Comparison of ENCODE assay signal across 11 cellular contexts in the genomic region with DNA sequence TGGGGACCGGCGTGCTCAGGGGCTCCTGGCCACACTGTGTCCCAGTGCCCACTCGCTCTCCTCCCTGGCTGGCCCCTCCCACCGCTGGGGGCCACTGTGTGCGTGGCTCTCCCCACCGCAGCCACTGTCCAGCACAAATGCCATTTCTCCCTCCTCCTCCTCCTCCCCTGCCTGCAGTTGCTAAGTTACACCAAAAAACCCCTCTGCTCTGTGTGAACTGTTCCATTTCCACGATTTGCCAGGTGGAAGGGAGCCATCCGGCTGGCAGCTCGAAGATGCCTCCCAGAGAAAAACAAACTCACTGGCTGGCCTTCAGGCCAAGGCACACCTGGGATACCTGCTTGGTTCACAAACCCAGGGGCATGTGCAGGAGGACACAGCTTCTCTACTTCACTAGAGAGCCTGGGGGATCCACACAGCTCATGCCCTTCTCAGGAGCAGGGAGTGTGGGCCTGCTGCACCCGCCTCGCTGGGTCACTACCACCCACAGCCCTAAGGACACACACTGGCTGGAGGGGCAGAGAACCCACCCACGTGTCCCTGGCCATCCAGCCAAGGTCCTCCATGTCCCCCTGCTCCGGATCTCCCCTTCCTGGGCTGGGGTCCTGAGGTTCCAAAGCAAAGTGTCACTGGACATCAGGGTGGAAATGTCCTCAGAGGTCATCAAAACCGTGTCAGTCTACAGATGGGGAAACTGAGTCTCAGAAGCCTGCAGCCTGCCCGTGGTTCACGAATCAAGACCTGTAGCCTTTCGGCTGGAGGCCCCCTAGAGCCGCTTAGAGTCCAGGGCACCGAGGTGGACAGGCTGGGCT. TPM values are rescaled to one million over a fixed set of nuclear protein-coding genes. Genes with fewer than 3 reads are reported as not detected.
DNase-seq lines count a peak whose midpoint lies in the region; ATAC-seq and TF ChIP-seq lines count a peak whose summit lies in the region.
"Had no signal": no experiment of that assay in that cellular context is flagged by ENCODE, and none has a peak within 500 bp of the region (broad histone marks: within the 10 kb centered on the region; RNA-seq: fewer than 3 reads in every experiment).

No MANE protein-coding gene starts in this region.

- peak; percentile 35 for DNase-seq in DMS53 (lab: John Stamatoyannopoulos, UW)
- no peak for DNase-seq in DMS53 treated with DMSO at 0.1 percent for 48 hours (lab: John Stamatoyannopoulos, UW; ENCODE audit: unreplicated experiment)
- DNase-seq in H4 (ENCODE audit: low spot score) = peak; percentile 1
- DNase-seq in central memory CD8-positive, alpha-beta T cell (ENCODE audit: low spot score in 2 of 2) = peak in 1 of 2 donors; percentile 12
- no peak for DNase-seq in neural crest cell (ENCODE audit: low read depth, low spot score)
- no peak for DNase-seq in sigmoid colon
- DNase-seq in SKM-1 (lab: John Stamatoyannopoulos, UW; ENCODE audit: unreplicated experiment) = no peak
- no peak for DNase-seq in ureter (ENCODE audit: low spot score)
- DNase-seq: heart right ventricle, mesenchymal stem cell, NCI-H1930 had no signal

- no peak for ATAC-seq in central memory CD8-positive, alpha-beta T cell (replicated peaks; ENCODE audit: extremely low read depth, poor library complexity, severe bottlenecking)

- H3K27me3 ChIP-seq in sigmoid colon = peaks cover 10 to 74% (median 47%) of the 10 kb centered on the region in 3 donors

- H3K27me3 Mint-ChIP-seq in central memory CD8-positive, alpha-beta T cell = peaks cover 44% of the 10 kb centered on the region
- H3K27me3 Mint-ChIP-seq in neural crest cell (ENCODE audit: low read depth) = peaks cover 73% of the 10 kb centered on the region

- H3K9me3 ChIP-seq in sigmoid colon = no peaks in the 10 kb centered on the region
- H3K9me3 ChIP-seq: heart right ventricle had no signal

- no peak overlapping the region for H3K27ac ChIP-seq in sigmoid colon
- H3K27ac ChIP-seq: heart right ventricle had no signal

- H3K9me3 Mint-ChIP-seq in central memory CD8-positive, alpha-beta T cell = no peaks in the 10 kb centered on the region
- H3K9me3 Mint-ChIP-seq in neural crest cell = no peaks in the 10 kb centered on the region

- no peaks in the 10 kb centered on the region for H3K36me3 ChIP-seq in sigmoid colon
- H3K36me3 ChIP-seq: heart right ventricle had no signal

- intact Hi-C loops in sigmoid colon (cut with DNase I) = no loop called here

- 42 to 56% methylated on average over 19 of the region's 19 CpGs for WGBS in sigmoid colon, 2 donors

- H3K27ac Mint-ChIP-seq in central memory CD8-positive, alpha-beta T cell (ENCODE audit: low read depth) = no peak overlapping the region
- H3K27ac Mint-ChIP-seq in neural crest cell (ENCODE audit: unreplicated experiment) = peak overlapping the region; percentile 62

- peaks cover 1% of the 10 kb centered on the region for H3K36me3 Mint-ChIP-seq in central memory CD8-positive, alpha-beta T cell (ENCODE audit: insufficient read depth)
- H3K36me3 Mint-ChIP-seq in neural crest cell (ENCODE audit: low read depth) = no peaks in the 10 kb centered on the region

- peaks cover 0 to 10% (median 8%) of the 10 kb centered on the region in 4 donors for H3K4me1 ChIP-seq in sigmoid colon

- TF ChIP-seq CTCF in neural crest cell (conservative IDR thresholded peaks at IDR 0.05) (no peak), sigmoid colon (IDR thresholded peaks at IDR 0.05) (no peak)

- H3K4me1 Mint-ChIP-seq in central memory CD8-positive, alpha-beta T cell = peaks cover 12% of the 10 kb centered on the region
- H3K4me1 Mint-ChIP-seq in neural crest cell = peaks cover 4% of the 10 kb centered on the region

- H3K4me3 ChIP-seq in sigmoid colon = no peak overlapping the region

- peak overlapping the region; percentile 76 for H3K4me3 Mint-ChIP-seq in central memory CD8-positive, alpha-beta T cell
- H3K4me3 Mint-ChIP-seq in neural crest cell = no peak overlapping the region

- TF ChIP-seq EP300 in sigmoid colon (IDR thresholded peaks at IDR 0.05) = no peak

- no peak for TF ChIP-seq POLR2A in sigmoid colon (IDR thresholded peaks at IDR 0.05)

RNA-seq across cellular contexts. Expression of a gene that starts 1.7 kb away (rescaled TPM):
- total RNA-seq in H4 (2014; rRNA removed; shearing (Covaris generic)) = not detected in 2 replicates
- 1.0 and 1.3 TPM in 2 replicates for total RNA-seq in neural crest cell
- 1 to 10 TPM in 1 of 4 donors, under 1 TPM in 3; 0.27 to 2.5 (median 0.34) TPM for total RNA-seq in sigmoid colon
- 1 to 10 TPM in 1 of 3 donors, under 1 TPM in 2; 0.46 to 1.6 (median 0.60) TPM for polyA plus RNA-seq in sigmoid colon
- 4.0 TPM for total RNA-seq in ureter

Comparison
In these comparisons a context has a peak if more than half of its experiments do, and no peak if none do; other contexts are left out.
1. DNase-seq: peak in DMS53 (single experiment) and H4 (single experiment); none in DMS53 treated with DMSO at 0.1 percent for 48 hours (single experiment), neural crest cell (single experiment), sigmoid colon (single experiment), SKM-1 (single experiment) and ureter (single experiment).